In the genomic region with DNA sequence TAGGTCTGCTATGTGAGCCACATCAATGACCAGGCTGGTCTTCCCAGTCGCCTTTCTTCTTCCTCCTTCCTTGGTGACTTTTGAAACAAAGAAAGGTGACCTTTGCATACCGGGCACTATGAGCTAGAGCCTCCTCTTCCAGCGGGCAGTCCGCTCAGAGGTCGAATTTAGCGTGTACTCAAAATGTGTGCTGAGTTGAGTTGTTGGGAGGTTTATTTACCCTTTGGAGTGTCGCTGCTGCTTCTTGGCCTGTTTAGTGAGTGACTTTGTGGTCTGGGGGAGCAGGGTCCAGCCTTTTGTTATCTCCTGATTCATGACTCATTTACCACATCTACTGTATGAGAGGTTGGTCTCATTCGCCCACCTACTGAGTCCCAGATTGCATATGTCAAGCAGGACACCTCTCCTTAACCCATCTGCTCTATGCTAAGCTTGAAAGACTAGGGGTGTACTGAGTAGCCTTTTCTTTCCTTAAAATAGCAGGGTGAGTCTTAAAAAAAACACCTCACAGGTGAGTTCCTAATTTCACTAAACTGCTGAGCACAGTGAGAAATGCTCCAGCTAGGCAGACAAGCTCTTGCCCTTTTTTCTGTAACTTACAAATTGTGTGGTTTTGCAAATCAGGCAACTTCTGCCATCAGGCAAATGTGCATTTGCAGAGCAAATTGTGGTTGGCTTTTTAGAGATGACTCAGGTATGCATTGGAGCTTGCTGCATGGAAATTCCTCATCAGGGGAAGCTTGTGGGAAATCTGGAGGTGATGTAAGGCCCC, we compare ENCODE assay signal across 9 cellular contexts. TPM values are rescaled to one million over a fixed set of nuclear protein-coding genes. Genes with fewer than 3 reads are reported as not detected.
DNase-seq lines count a peak whose midpoint lies in the region; ATAC-seq, FAIRE-seq and TF ChIP-seq lines count a peak whose summit lies in the region.
"Had no signal": no experiment of that assay in that cellular context is flagged by ENCODE, and none has a peak within 500 bp of the region (broad histone marks: within the 10 kb centered on the region; RNA-seq: fewer than 3 reads in every experiment).

No MANE protein-coding gene starts in this region.

- H3K9ac ChIP-seq in OCI-LY3 (ENCODE audit: low read length) = peak overlapping the region; percentile 27

- peaks cover 1% of the 10 kb centered on the region for H3K27me3 Mint-ChIP-seq in memory B cell

- TF ChIP-seq CTCF in OCI-LY3 (IDR thresholded peaks at IDR 0.05; ENCODE audit: low read depth, low read length) (no peak), lower lobe of right lung (IDR thresholded peaks at IDR 0.05) (no peak)

- ATAC-seq in memory B cell (ENCODE audit: low read depth) (peak; percentile 4), lower lobe of right lung (no peak)
- ATAC-seq: heart right ventricle had no signal

- H3K4me3 Mint-ChIP-seq in memory B cell = no peak overlapping the region

- peak overlapping the region; percentile 75 for H3K4me2 ChIP-seq in OCI-LY3 (ENCODE audit: low read length)

- FAIRE-seq in GM18507 (lab: Jason Lieb, UNC) = peak; percentile 76

- H3K36me3 Mint-ChIP-seq in memory B cell = no peaks in the 10 kb centered on the region

- H3K4me1 ChIP-seq in OCI-LY3 (ENCODE audit: low read length) (peaks cover 37% of the 10 kb centered on the region), lower lobe of right lung (peaks cover 17% of the 10 kb centered on the region)

- H3K4me3 ChIP-seq in OCI-LY3 (ENCODE audit: low read length) = peak overlapping the region; percentile 95
- H3K4me3 ChIP-seq in lower lobe of right lung = no peak overlapping the region
- H3K4me3 ChIP-seq: heart right ventricle had no signal

- H3K4me1 Mint-ChIP-seq in memory B cell = peaks cover 24% of the 10 kb centered on the region

- DNase-seq in GM18507 (ENCODE audit: extremely low spot score, insufficient read length, low read depth) (no peak), H4 (ENCODE audit: low spot score) (peak; percentile 70), memory B cell (ENCODE audit: low spot score in 2 of 2) (no peak), T1000 (lab: John Stamatoyannopoulos, UW) (no peak), lower lobe of right lung (no peak), GM19240 (ENCODE audit: insufficient read length, low spot score) (no peak)
- no peak for DNase-seq in effector CD4-positive, alpha-beta T cell
- DNase-seq: heart right ventricle had no signal

- H2AFZ ChIP-seq in OCI-LY3 (ENCODE audit: low read depth, low read length) = no peak overlapping the region

- H3K9me3 ChIP-seq in OCI-LY3 (ENCODE audit: insufficient read depth, low read length) (no peaks in the 10 kb centered on the region), lower lobe of right lung (no peaks in the 10 kb centered on the region)
- H3K9me3 ChIP-seq: heart right ventricle had no signal

- peaks cover 3% of the 10 kb centered on the region for H3K36me3 ChIP-seq in OCI-LY3 (replicated peaks; ENCODE audit: low read depth, low read length)
- H3K36me3 ChIP-seq in lower lobe of right lung = no peaks in the 10 kb centered on the region
- H3K36me3 ChIP-seq: heart right ventricle had no signal

- intact Hi-C loops in lower lobe of right lung (cut with DNase I) = no loop called here

- H3K27ac Mint-ChIP-seq in memory B cell = peak overlapping the region; percentile 42

- H3K27me3 ChIP-seq in OCI-LY3 (ENCODE audit: low read depth, low read length) = peaks cover 16% of the 10 kb centered on the region
- no peaks in the 10 kb centered on the region for H3K27me3 ChIP-seq in lower lobe of right lung (ENCODE audit: low read depth)
- H3K27me3 ChIP-seq: heart right ventricle had no signal

- H3K27ac ChIP-seq in OCI-LY3 (ENCODE audit: low read length) (peak overlapping the region; percentile 59), lower lobe of right lung (no peak overlapping the region)
- H3K27ac ChIP-seq: heart right ventricle had no signal

- peaks cover 6% of the 10 kb centered on the region for H4K20me1 ChIP-seq in OCI-LY3 (ENCODE audit: insufficient read depth, low read length)

- H3K9me3 Mint-ChIP-seq in memory B cell = no peaks in the 10 kb centered on the region

- peaks cover 20% of the 10 kb centered on the region for H3K79me2 ChIP-seq in OCI-LY3 (ENCODE audit: low read length)

RNA-seq across cellular contexts. Expression of gene SIAH2, which starts 3.2 kb away (rescaled TPM):
- total RNA-seq in H4 (2014; rRNA removed; shearing (Covaris generic)) = 25.1 and 27.6 TPM in 2 replicates
- total RNA-seq in lower lobe of right lung = 18.6 TPM
